13 cellular contexts compared by ENCODE assay signal in genomic region chr6:15715060-15715459, GRCh38. TPM values are rescaled to one million over a fixed set of nuclear protein-coding genes. Genes with fewer than 3 reads are reported as not detected.
DNase-seq lines count a peak whose midpoint lies in the region; ATAC-seq and TF ChIP-seq lines count a peak whose summit lies in the region.
"Had no signal": no experiment of that assay in that cellular context is flagged by ENCODE, and none has a peak within 500 bp of the region (broad histone marks: within the 10 kb centered on the region; RNA-seq: fewer than 3 reads in every experiment).

No MANE protein-coding gene starts in this region.

- H3K4me3 Mint-ChIP-seq in activated CD8-positive, alpha-beta T cell treated with anti-CD3 and anti-CD28 coated beads for 36 hours = no peak overlapping the region
- no peak overlapping the region for H3K4me3 Mint-ChIP-seq in activated CD8-positive, alpha-beta T cell treated with anti-CD3 and anti-CD28 coated beads, Interleukin-2, amount 10 ng/mL, durations not matched to agents 7 days and 5 days
- no peak overlapping the region for H3K4me3 Mint-ChIP-seq in osteocyte (ENCODE audit: unreplicated experiment)
- no peak overlapping the region for H3K4me3 Mint-ChIP-seq in CD4-positive, alpha-beta memory T cell
- H3K4me3 Mint-ChIP-seq: dendritic cell treated with granulocyte-macrophage colony-stimulating factor and Interleukin-4, amounts not matched to agents 40 ng/mL and 50 ng/mL, for 4 days; T-cell had no signal

- in situ Hi-C loops in astrocyte of the spinal cord (cut with HindIII; ENCODE audit: low sequenced_read_pairs) = no loop called here
- in situ Hi-C loops in gastrocnemius medialis (cut with MboI; ENCODE audit: low sequenced_read_pairs in 4 of 4) = no loop called here
- in situ Hi-C loops in transverse colon (cut with MboI; ENCODE audit: low pct_ligation_motif_present in 1 of 4, low pct_unique_long_range_greater_than_20kb in 1 of 4, low sequenced_read_pairs in 3 of 4) = no loop called here

- H3K36me3 ChIP-seq in gastrocnemius medialis (no peaks in the 10 kb centered on the region), transverse colon (no peaks in the 10 kb centered on the region)
- H3K36me3 ChIP-seq in CD4-positive, alpha-beta memory T cell (ENCODE audit: insufficient read depth, low read length) = no peaks in the 10 kb centered on the region
- H3K36me3 ChIP-seq: ovary, upper lobe of right lung had no signal

- H3K9me3 ChIP-seq in gastrocnemius medialis = no peaks in the 10 kb centered on the region
- H3K9me3 ChIP-seq in CD4-positive, alpha-beta memory T cell (ENCODE audit: control insufficient read depth in 1 of 2, low read length in 2 of 2) = no peaks in the 10 kb centered on the region
- no peaks in the 10 kb centered on the region for H3K9me3 ChIP-seq in transverse colon
- H3K9me3 ChIP-seq: ovary, upper lobe of right lung had no signal

- H3K4me1 ChIP-seq in gastrocnemius medialis = peaks cover 29 to 30% of the 10 kb centered on the region in 2 donors
- H3K4me1 ChIP-seq in CD4-positive, alpha-beta memory T cell (ENCODE audit: insufficient read depth, low read length) = no peaks in the 10 kb centered on the region
- H3K4me1 ChIP-seq in transverse colon = no peaks in the 10 kb centered on the region
- H3K4me1 ChIP-seq: upper lobe of right lung had no signal

- H3K4me3 ChIP-seq in astrocyte of the spinal cord (ENCODE audit: low read depth, low read length) (no peak overlapping the region), gastrocnemius medialis (no peak overlapping the region), transverse colon (no peak overlapping the region)
- no peak overlapping the region for H3K4me3 ChIP-seq in CD4-positive, alpha-beta memory T cell (ENCODE audit: low read length in 2 of 2)
- H3K4me3 ChIP-seq: ovary, upper lobe of right lung had no signal

- POLR2A ChIA-PET in activated CD8-positive, alpha-beta T cell treated with anti-CD3 and anti-CD28 coated beads for 36 hours (lab: Charles Lee) = no interaction called here
- POLR2A ChIA-PET in activated CD8-positive, alpha-beta T cell treated with anti-CD3 and anti-CD28 coated beads, Interleukin-2, amount 10 ng/mL, durations not matched to agents 7 days and 5 days (lab: Charles Lee) = no interaction called here
- POLR2A ChIA-PET in CD4-positive, alpha-beta memory T cell (lab: Charles Lee; ENCODE audit: partially characterized antibody) = no interaction called here

- WGBS in transverse colon (ENCODE audit: low coverage in 1 of 2), 2 donors = 77 to 81% methylated on average over 3 of the region's 3 CpGs

- no peaks in the 10 kb centered on the region for H3K36me3 Mint-ChIP-seq in activated CD8-positive, alpha-beta T cell treated with anti-CD3 and anti-CD28 coated beads for 36 hours (ENCODE audit: low read depth)
- no peaks in the 10 kb centered on the region for H3K36me3 Mint-ChIP-seq in activated CD8-positive, alpha-beta T cell treated with anti-CD3 and anti-CD28 coated beads, Interleukin-2, amount 10 ng/mL, durations not matched to agents 7 days and 5 days (ENCODE audit: low read depth)
- no peaks in the 10 kb centered on the region for H3K36me3 Mint-ChIP-seq in osteocyte (ENCODE audit: unreplicated experiment)
- no peaks in the 10 kb centered on the region for H3K36me3 Mint-ChIP-seq in CD4-positive, alpha-beta memory T cell
- H3K36me3 Mint-ChIP-seq: T-cell had no signal

- peaks cover 4% of the 10 kb centered on the region for H3K27me3 Mint-ChIP-seq in activated CD8-positive, alpha-beta T cell treated with anti-CD3 and anti-CD28 coated beads for 36 hours
- peaks cover 1% of the 10 kb centered on the region for H3K27me3 Mint-ChIP-seq in activated CD8-positive, alpha-beta T cell treated with anti-CD3 and anti-CD28 coated beads, Interleukin-2, amount 10 ng/mL, durations not matched to agents 7 days and 5 days (ENCODE audit: low read depth)
- peaks cover 6% of the 10 kb centered on the region for H3K27me3 Mint-ChIP-seq in osteocyte (ENCODE audit: unreplicated experiment)
- peaks cover 5 to 6% of the 10 kb centered on the region in 2 donors for H3K27me3 Mint-ChIP-seq in CD4-positive, alpha-beta memory T cell

- H3K27ac Mint-ChIP-seq in activated CD8-positive, alpha-beta T cell treated with anti-CD3 and anti-CD28 coated beads for 36 hours = no peak overlapping the region
- H3K27ac Mint-ChIP-seq in activated CD8-positive, alpha-beta T cell treated with anti-CD3 and anti-CD28 coated beads, Interleukin-2, amount 10 ng/mL, durations not matched to agents 7 days and 5 days = no peak overlapping the region
- no peak overlapping the region for H3K27ac Mint-ChIP-seq in osteocyte (ENCODE audit: unreplicated experiment)
- no peak overlapping the region for H3K27ac Mint-ChIP-seq in CD4-positive, alpha-beta memory T cell
- H3K27ac Mint-ChIP-seq: dendritic cell treated with granulocyte-macrophage colony-stimulating factor and Interleukin-4, amounts not matched to agents 40 ng/mL and 50 ng/mL, for 4 days; T-cell had no signal

- H3K9me3 Mint-ChIP-seq in activated CD8-positive, alpha-beta T cell treated with anti-CD3 and anti-CD28 coated beads for 36 hours = peaks cover 8% of the 10 kb centered on the region
- no peaks in the 10 kb centered on the region for H3K9me3 Mint-ChIP-seq in activated CD8-positive, alpha-beta T cell treated with anti-CD3 and anti-CD28 coated beads, Interleukin-2, amount 10 ng/mL, durations not matched to agents 7 days and 5 days (ENCODE audit: insufficient read depth)
- peaks cover 20% of the 10 kb centered on the region for H3K9me3 Mint-ChIP-seq in osteocyte (ENCODE audit: unreplicated experiment)
- H3K9me3 Mint-ChIP-seq in CD4-positive, alpha-beta memory T cell = peaks cover 0 to 16% (median 8%) of the 10 kb centered on the region in 8 donors

- ATAC-seq in activated CD8-positive, alpha-beta T cell treated with anti-CD3 and anti-CD28 coated beads for 36 hours = peak; percentile 89
- no peak for ATAC-seq in activated CD8-positive, alpha-beta T cell treated with anti-CD3 and anti-CD28 coated beads, Interleukin-2, amount 10 ng/mL, durations not matched to agents 7 days and 5 days
- ATAC-seq in gastrocnemius medialis = peak; percentile 70 to 79
- ATAC-seq: T-cell, upper lobe of right lung had no signal

- TF ChIP-seq EP300 in transverse colon (IDR thresholded peaks at IDR 0.05; ENCODE audit: low read depth) = no peak

- intact Hi-C loops in activated CD8-positive, alpha-beta T cell treated with anti-CD3 and anti-CD28 coated beads for 36 hours (cut with micrococcal nuclease) = no loop called here
- intact Hi-C loops in gastrocnemius medialis (cut with DNase I; ENCODE audit: low total_unique reads) (loop anchor here (5.0 kb wide), 1 partner anchor 212 kb away; no protein-coding TSS in a partner anchor), transverse colon (cut with DNase I; ENCODE audit: low total_unique reads) (no loop called here)
- intact Hi-C loops in CD4-positive, alpha-beta memory T cell (cut with micrococcal nuclease) = no loop called here

- DNase-seq in activated CD8-positive, alpha-beta T cell treated with anti-CD3 and anti-CD28 coated beads for 36 hours = peak; percentile 48
- no peak for DNase-seq in activated CD8-positive, alpha-beta T cell treated with anti-CD3 and anti-CD28 coated beads, Interleukin-2, amount 10 ng/mL, durations not matched to agents 7 days and 5 days
- DNase-seq in LHCN-M2 (ENCODE audit: low read depth) = peak; percentile 9
- peak; percentile 5 for DNase-seq in astrocyte of the spinal cord (ENCODE audit: low read depth, low spot score)
- peak; percentile 6 to 40 for DNase-seq in gastrocnemius medialis
- DNase-seq in osteocyte (ENCODE audit: extremely low spot score, unreplicated experiment) = no peak
- no peak for DNase-seq in CD4-positive, alpha-beta memory T cell
- DNase-seq in transverse colon = no peak
- DNase-seq: mesendoderm, ovary, T-cell, upper lobe of right lung had no signal

- H3K27me3 ChIP-seq in gastrocnemius medialis (no peaks in the 10 kb centered on the region), transverse colon (no peaks in the 10 kb centered on the region)
- H3K27me3 ChIP-seq in CD4-positive, alpha-beta memory T cell (ENCODE audit: insufficient read depth, low read length) = no peaks in the 10 kb centered on the region
- H3K27me3 ChIP-seq: ovary, upper lobe of right lung had no signal

- TF ChIP-seq POLR2A in gastrocnemius medialis (IDR thresholded peaks at IDR 0.05) (no peak), transverse colon (IDR thresholded peaks at IDR 0.05) (no peak)

- CTCF ChIA-PET in activated CD8-positive, alpha-beta T cell treated with anti-CD3 and anti-CD28 coated beads for 36 hours (lab: Charles Lee) = interaction anchor here (2.4 kb wide), 1 partner anchor 17 kb away, joined by 6 read pairs; no protein-coding TSS in a partner anchor
- CTCF ChIA-PET in activated CD8-positive, alpha-beta T cell treated with anti-CD3 and anti-CD28 coated beads, Interleukin-2, amount 10 ng/mL, durations not matched to agents 7 days and 5 days (lab: Charles Lee) = no interaction called here
- CTCF ChIA-PET in CD4-positive, alpha-beta memory T cell (lab: Charles Lee; ENCODE audit: partially characterized antibody) = no interaction called here

- H3K4me1 Mint-ChIP-seq in activated CD8-positive, alpha-beta T cell treated with anti-CD3 and anti-CD28 coated beads for 36 hours (ENCODE audit: low read depth) = peaks cover 14% of the 10 kb centered on the region
- H3K4me1 Mint-ChIP-seq in activated CD8-positive, alpha-beta T cell treated with anti-CD3 and anti-CD28 coated beads, Interleukin-2, amount 10 ng/mL, durations not matched to agents 7 days and 5 days (ENCODE audit: low read depth) = no peaks in the 10 kb centered on the region
- H3K4me1 Mint-ChIP-seq in osteocyte (ENCODE audit: unreplicated experiment) = no peaks in the 10 kb centered on the region
- no peaks in the 10 kb centered on the region for H3K4me1 Mint-ChIP-seq in CD4-positive, alpha-beta memory T cell
- H3K4me1 Mint-ChIP-seq: T-cell had no signal

- H3K27ac ChIP-seq in gastrocnemius medialis = peak overlapping the region; percentile 44 to 80 (median 64)
- H3K27ac ChIP-seq in CD4-positive, alpha-beta memory T cell (ENCODE audit: low read depth, low read length) = no peak overlapping the region
- H3K27ac ChIP-seq in transverse colon = no peak overlapping the region
- H3K27ac ChIP-seq: ovary, upper lobe of right lung had no signal

- no peak for TF ChIP-seq CTCF in activated CD8-positive, alpha-beta T cell treated with anti-CD3 and anti-CD28 coated beads for 36 hours (IDR thresholded peaks at IDR 0.05)
- TF ChIP-seq CTCF in astrocyte of the spinal cord (IDR thresholded peaks at IDR 0.05; ENCODE audit: low read depth, low read length) (no peak), gastrocnemius medialis (IDR thresholded peaks at IDR 0.05 in 4 of 5, conservative IDR thresholded peaks at IDR 0.05 in 1 of 5) (no peak), osteocyte (IDR thresholded peaks at IDR 0.05) (no peak), transverse colon (IDR thresholded peaks at IDR 0.05) (no peak)

RNA-seq across cellular contexts. Expression of gene DTNBP1, which starts 52.2 kb away (rescaled TPM):
- 10 to 100 TPM; 12.6 to 14.6 TPM for total RNA-seq in activated CD8-positive, alpha-beta T cell treated with anti-CD3 and anti-CD28 coated beads for 36 hours
- 10 to 100 TPM; 17.7 to 19.0 TPM for total RNA-seq in activated CD8-positive, alpha-beta T cell treated with anti-CD3 and anti-CD28 coated beads, Interleukin-2, amount 10 ng/mL, durations not matched to agents 7 days and 5 days
- total RNA-seq in LHCN-M2 (2014; rRNA removed) = 1.9 and 6.1 TPM in 2 replicates
- polyA plus RNA-seq in LHCN-M2 (2012) = 18.2 TPM
- total RNA-seq in gastrocnemius medialis = 10 to 100 TPM in 2 of 4 donors, 1 to 10 TPM in 2; 5.2 to 33.5 (median 12.5) TPM
- 20.1 and 21.5 TPM in 2 replicates for total RNA-seq in osteocyte
- total RNA-seq in CD4-positive, alpha-beta memory T cell = 10 to 100 TPM; 24.1 TPM
- polyA plus RNA-seq in CD4-positive, alpha-beta memory T cell = 10 to 100 TPM; 34.3 to 34.8 TPM
- 10 to 100 TPM in 3 of 4 donors, 1 to 10 TPM in 1; 6.0 to 20.3 (median 16.0) TPM for total RNA-seq in transverse colon

Comparison
In these comparisons a context has a peak if more than half of its experiments do, and no peak if none do; other contexts are left out.
1. DNase-seq: peak in activated CD8-positive, alpha-beta T cell treated with anti-CD3 and anti-CD28 coated beads for 36 hours (single experiment), LHCN-M2 (single experiment), astrocyte of the spinal cord (single experiment) and gastrocnemius medialis (2 of 2); none in activated CD8-positive, alpha-beta T cell treated with anti-CD3 and anti-CD28 coated beads, Interleukin-2, amount 10 ng/mL, durations not matched to agents 7 days and 5 days (single experiment), osteocyte (single experiment), CD4-positive, alpha-beta memory T cell (0 of 5) and transverse colon (single experiment).
2. H3K27ac ChIP-seq: peak in gastrocnemius medialis (4 of 4); none in CD4-positive, alpha-beta memory T cell (single experiment) and transverse colon (0 of 4).